In genomic region chr3:99939834-99940233, GRCh38 we compare ENCODE assay signal across 24 cellular contexts.
DNase-seq lines count a peak whose midpoint lies in the region; ATAC-seq and TF ChIP-seq lines count a peak whose summit lies in the region.
"Had no signal": no experiment of that assay in that cellular context is flagged by ENCODE, and none has a peak within 500 bp of the region (broad histone marks: within the 10 kb centered on the region; RNA-seq: fewer than 3 reads in every experiment).

No MANE protein-coding gene starts in this region.

- no peak for TF ChIP-seq CTCF in OCI-LY1 (IDR thresholded peaks at IDR 0.05; ENCODE audit: low read length)
- TF ChIP-seq CTCF in coronary artery (IDR thresholded peaks at IDR 0.05): no peak
- no peak for TF ChIP-seq CTCF in stomach (IDR thresholded peaks at IDR 0.05)
- TF ChIP-seq CTCF in MCF 10A (IDR thresholded peaks at IDR 0.05; ENCODE audit: unreplicated experiment): no peak
- no peak for TF ChIP-seq CTCF in GM13976 (IDR thresholded peaks at IDR 0.05; ENCODE audit: borderline replicate concordance, control extremely low read depth, extremely low read depth, insufficient read depth, missing control alignments)

- H3K4me2 ChIP-seq in OCI-LY1 (ENCODE audit: low read length): no peak overlapping the region

- H3K4me1 ChIP-seq in OCI-LY1 (ENCODE audit: insufficient read depth, low read length, severe bottlenecking): peaks cover 36% of the 10 kb centered on the region
- peaks cover 47% of the 10 kb centered on the region for H3K4me1 ChIP-seq in muscle layer of colon (ENCODE audit: insufficient read depth, low read length)
- H3K4me1 ChIP-seq in stomach: peaks cover 18 to 72% (median 44%) of the 10 kb centered on the region in 4 donors

- no peaks in the 10 kb centered on the region for H3K9me3 Mint-ChIP-seq in MCF 10A (ENCODE audit: unreplicated experiment)
- H3K9me3 Mint-ChIP-seq: activated naive CD4-positive, alpha-beta T cell treated with anti-CD3 and anti-CD28 coated beads, Interleukin-2, amount 10 ng/mL, durations not matched to agents 7 days and 5 days; T-cell had no signal

- H3K4me3 Mint-ChIP-seq in MCF 10A (ENCODE audit: unreplicated experiment): no peak overlapping the region
- H3K4me3 Mint-ChIP-seq: activated naive CD4-positive, alpha-beta T cell treated with anti-CD3 and anti-CD28 coated beads, Interleukin-2, amount 10 ng/mL, durations not matched to agents 7 days and 5 days; T-cell had no signal

- H3K9me3 ChIP-seq in OCI-LY1 (ENCODE audit: low read length): no peaks in the 10 kb centered on the region
- no peaks in the 10 kb centered on the region for H3K9me3 ChIP-seq in muscle layer of colon (ENCODE audit: low read length)
- no peaks in the 10 kb centered on the region for H3K9me3 ChIP-seq in stomach
- H3K9me3 ChIP-seq: BLaER1 treated with 17β-estradiol and CSF1 and Interleukin-3, amounts not matched to agents 10 nM and 100 nM; upper lobe of right lung had no signal

- WGBS in stomach, 5 donors: 43 to 72% (median 59%) methylated on average over 1 of the region's 1 CpG

- H3K9ac ChIP-seq in OCI-LY1 (ENCODE audit: low read length): no peak overlapping the region
- H3K9ac ChIP-seq in muscle layer of colon (ENCODE audit: low read length): no peak overlapping the region
- H3K9ac ChIP-seq: BLaER1 treated with 17β-estradiol and CSF1 and Interleukin-3, amounts not matched to agents 10 nM and 100 nM had no signal

- H3K27ac ChIP-seq in OCI-LY1 (ENCODE audit: low read depth, low read length, poor library complexity, severe bottlenecking) (peak overlapping the region; percentile 76), coronary artery (peak overlapping the region; percentile 78 to 80), muscle layer of colon (ENCODE audit: low read depth, low read length) (peak overlapping the region; percentile 60), stomach (peak overlapping the region in 4 of 5 donors; percentile 10 to 65 (median 39))
- H3K27ac ChIP-seq: BLaER1 treated with 17β-estradiol and CSF1 and Interleukin-3, amounts not matched to agents 10 nM and 100 nM; upper lobe of right lung had no signal

- no peaks in the 10 kb centered on the region for H3K79me2 ChIP-seq in OCI-LY1 (ENCODE audit: insufficient read depth, low read length)

- intact Hi-C loops in stomach (cut with DNase I; ENCODE audit: low total_unique reads) (no loop called here), MCF 10A (cut with micrococcal nuclease) (no loop called here)

- no peaks in the 10 kb centered on the region for H3K27me3 ChIP-seq in OCI-LY1 (ENCODE audit: insufficient read depth, low read length)
- H3K27me3 ChIP-seq in muscle layer of colon (ENCODE audit: control insufficient read depth in 1 of 2, insufficient read depth in 2 of 2, low read length in 2 of 2): no peaks in the 10 kb centered on the region
- H3K27me3 ChIP-seq in stomach: no peaks in the 10 kb centered on the region
- H3K27me3 ChIP-seq: BLaER1 treated with 17β-estradiol and CSF1 and Interleukin-3, amounts not matched to agents 10 nM and 100 nM; upper lobe of right lung had no signal

- BruUV-seq in MCF 10A (replicated peaks; lab: Mats Ljungman, UMichigan): no TSS peak

- DNase-seq in coronary artery (ENCODE audit: low spot score): no peak
- no peak for DNase-seq in stomach
- DNase-seq in MCF 10A (ENCODE audit: unreplicated experiment): no peak
- DNase-seq in GM13976 (ENCODE audit: low spot score): no peak
- DNase-seq: activated CD4-positive, alpha-beta T cell treated with anti-CD3 and anti-CD28 coated beads, Interleukin-2, amount 50 U/mL, for 48 hours; activated CD8-positive, alpha-beta memory T cell treated with anti-CD3 and anti-CD28 coated beads, Interleukin-2, amount 50 U/mL, for 48 hours; activated naive CD4-positive, alpha-beta T cell treated with anti-CD3 and anti-CD28 coated beads, Interleukin-2, amount 10 ng/mL, durations not matched to agents 7 days and 5 days; COR-L47; dermis blood vessel endothelial cell; H7; NCI-H187; NCI-H2171 treated with DMSO at 0.1 percent for 48 hours; NCI-H526; posterior cingulate gyrus; small intestine; stimulated activated CD4-positive, alpha-beta T cell treated with anti-CD3 and anti-CD28 coated beads, Interleukin-1b, Interleukin-23, amount 100 ng/mL, for 48 hours; stimulated activated CD8-positive, alpha-beta memory T cell treated with anti-CD3 and anti-CD28 coated beads, Interleukin-4, amount 100 ng/mL, for 48 hours; T-cell; upper lobe of right lung had no signal

- POLR2A ChIA-PET in MCF 10A (lab: Yijun Ruan, JAX): interaction anchor here (0.6 to 1.6 kb wide), 3 partner anchors 10 to 27 kb away, joined by 3 to 5 read pairs (median 3); no protein-coding TSS in a partner anchor

- H3K27ac Mint-ChIP-seq in MCF 10A (ENCODE audit: low read depth, unreplicated experiment): no peak overlapping the region
- H3K27ac Mint-ChIP-seq: activated naive CD4-positive, alpha-beta T cell treated with anti-CD3 and anti-CD28 coated beads, Interleukin-2, amount 10 ng/mL, durations not matched to agents 7 days and 5 days; T-cell had no signal

- in situ Hi-C loops in GM13976 (cut with MboI; ENCODE audit: low sequenced_read_pairs, unreplicated experiment): no loop called here

- H3K9me2 ChIP-seq in OCI-LY1 (ENCODE audit: low read depth, low read length): no peaks in the 10 kb centered on the region

- no peaks in the 10 kb centered on the region for H3F3A ChIP-seq in OCI-LY1 (ENCODE audit: insufficient read depth, low read length)

- H2AFZ ChIP-seq in OCI-LY1 (ENCODE audit: low read length): no peak overlapping the region

- TF ChIP-seq EP300 in stomach (IDR thresholded peaks at IDR 0.05): no peak

- H4K20me1 ChIP-seq in OCI-LY1 (ENCODE audit: insufficient read depth, low read length): no peaks in the 10 kb centered on the region

- CTCF ChIA-PET in MCF 10A (lab: Yijun Ruan, JAX): interaction anchor here (0.6 to 2.0 kb wide), 4 partner anchors 12 to 733 kb away, joined by 3 to 6 read pairs (median 5); no protein-coding TSS in a partner anchor

- TF ChIP-seq POLR2A in stomach (IDR thresholded peaks at IDR 0.05): no peak

- H3K36me3 Mint-ChIP-seq in MCF 10A (ENCODE audit: insufficient read depth, unreplicated experiment): no peaks in the 10 kb centered on the region
- H3K36me3 Mint-ChIP-seq: activated naive CD4-positive, alpha-beta T cell treated with anti-CD3 and anti-CD28 coated beads, Interleukin-2, amount 10 ng/mL, durations not matched to agents 7 days and 5 days had no signal

- no peak for ATAC-seq in GM21619 (IDR thresholded peaks at IDR 0.05; ENCODE audit: unreplicated experiment)
- ATAC-seq in GM19324 (IDR thresholded peaks at IDR 0.05; ENCODE audit: low FRiP score, unreplicated experiment): no peak
- ATAC-seq: T-cell, upper lobe of right lung had no signal

- no peaks in the 10 kb centered on the region for H3K27me3 Mint-ChIP-seq in MCF 10A (ENCODE audit: insufficient read depth, unreplicated experiment)
- H3K27me3 Mint-ChIP-seq: activated naive CD4-positive, alpha-beta T cell treated with anti-CD3 and anti-CD28 coated beads, Interleukin-2, amount 10 ng/mL, durations not matched to agents 7 days and 5 days; T-cell had no signal

- H3K4me3 ChIP-seq in OCI-LY1 (ENCODE audit: low read depth, low read length, poor library complexity, severe bottlenecking): no peak overlapping the region
- H3K4me3 ChIP-seq in coronary artery: peak overlapping the region; percentile 7
- H3K4me3 ChIP-seq in muscle layer of colon (ENCODE audit: low read depth in 1 of 2, low read length in 2 of 2): no peak overlapping the region
- no peak overlapping the region for H3K4me3 ChIP-seq in stomach
- H3K4me3 ChIP-seq: BLaER1 treated with 17β-estradiol and CSF1 and Interleukin-3, amounts not matched to agents 10 nM and 100 nM; upper lobe of right lung had no signal

- H3K4me1 Mint-ChIP-seq in MCF 10A (ENCODE audit: insufficient read depth, unreplicated experiment): peaks cover 11% of the 10 kb centered on the region
- H3K4me1 Mint-ChIP-seq: activated naive CD4-positive, alpha-beta T cell treated with anti-CD3 and anti-CD28 coated beads, Interleukin-2, amount 10 ng/mL, durations not matched to agents 7 days and 5 days had no signal

- H3K36me3 ChIP-seq in OCI-LY1 (ENCODE audit: insufficient read depth, low read length): no peaks in the 10 kb centered on the region
- H3K36me3 ChIP-seq in muscle layer of colon (ENCODE audit: insufficient read depth, low read length): no peaks in the 10 kb centered on the region
- no peaks in the 10 kb centered on the region for H3K36me3 ChIP-seq in stomach
- H3K36me3 ChIP-seq: BLaER1 treated with 17β-estradiol and CSF1 and Interleukin-3, amounts not matched to agents 10 nM and 100 nM; upper lobe of right lung had no signal
